Comparison of ENCODE assay signal across 1 cellular context in genomic region chr7:137935849-137936508, GRCh38.
TF ChIP-seq lines count a peak whose summit lies in the region.

No MANE protein-coding gene starts in this region.

TF ChIP-seq in K562, 482 proteins besides CTCF, POLR2A, EP300 and RAD21 (continued from another document and continues in another):
- TF ChIP-seq MGA (IDR thresholded peaks at IDR 0.05), result no peak
- no peak for TF ChIP-seq TARDBP (IDR thresholded peaks at IDR 0.05)
- TF ChIP-seq ZNF184 (CRISPR knock-in tag; IDR thresholded peaks at IDR 0.05), result no peak
- no peak for TF ChIP-seq MCM7 (IDR thresholded peaks at IDR 0.05)
- TF ChIP-seq TRIM25 (IDR thresholded peaks at IDR 0.05; ENCODE audit: borderline replicate concordance), result no peak
- TF ChIP-seq ZNF639 (CRISPR knock-in tag; conservative IDR thresholded peaks at IDR 0.05 in 1 of 2, IDR thresholded peaks at IDR 0.05 in 1 of 2), result 0 out of 4 replicates have a peak, but pooled peaks of 1 of the 2 experiments have one; percentile 48
- no peak for TF ChIP-seq MCM2 (IDR thresholded peaks at IDR 0.05; ENCODE audit: low read depth)
- TF ChIP-seq ELF4 (CRISPR knock-in tag; IDR thresholded peaks at IDR 0.05), result 0 out of 2 replicates have a peak, but pooled peaks have one; percentile 27
- TF ChIP-seq CREBBP (IDR thresholded peaks at IDR 0.05; ENCODE audit: low read depth, low read length), result no peak
- peak; percentile 75 for TF ChIP-seq SMARCB1 (IDR thresholded peaks at IDR 0.05; ENCODE audit: insufficient read length, low read depth)
- TF ChIP-seq RBM39 (optimal IDR thresholded peaks at IDR 0.05; ENCODE audit: low read depth, low read length), result no peak
- TF ChIP-seq ZBTB43 (CRISPR knock-in tag; IDR thresholded peaks at IDR 0.05), result 0 out of 2 replicates have a peak, but pooled peaks have one; percentile 28
- no peak for TF ChIP-seq ELK3 (CRISPR knock-in tag; IDR thresholded peaks at IDR 0.05)
- no peak for TF ChIP-seq YY1 (IDR thresholded peaks at IDR 0.05; ENCODE audit: borderline replicate concordance in 1 of 3, control insufficient read depth in 1 of 3, extremely low read depth in 1 of 3, insufficient read depth in 3 of 3, insufficient read length in 1 of 3, insufficient replicate concordance in 2 of 3, low read depth in 1 of 3, low read length in 2 of 3)
- TF ChIP-seq DLX4 (CRISPR knock-in tag; IDR thresholded peaks at IDR 0.05), result no peak
- no peak for TF ChIP-seq ZNF318 (IDR thresholded peaks at IDR 0.05; ENCODE audit: borderline replicate concordance in 1 of 2, low read depth in 1 of 2)
- TF ChIP-seq RFX7 (CRISPR knock-in tag; IDR thresholded peaks at IDR 0.05), result peak; percentile 72; the same call in 1 of the 2 replicates
- TF ChIP-seq SMAD3 (CRISPR knock-in tag; conservative IDR thresholded peaks at IDR 0.05), result no peak
